In the genomic region with DNA sequence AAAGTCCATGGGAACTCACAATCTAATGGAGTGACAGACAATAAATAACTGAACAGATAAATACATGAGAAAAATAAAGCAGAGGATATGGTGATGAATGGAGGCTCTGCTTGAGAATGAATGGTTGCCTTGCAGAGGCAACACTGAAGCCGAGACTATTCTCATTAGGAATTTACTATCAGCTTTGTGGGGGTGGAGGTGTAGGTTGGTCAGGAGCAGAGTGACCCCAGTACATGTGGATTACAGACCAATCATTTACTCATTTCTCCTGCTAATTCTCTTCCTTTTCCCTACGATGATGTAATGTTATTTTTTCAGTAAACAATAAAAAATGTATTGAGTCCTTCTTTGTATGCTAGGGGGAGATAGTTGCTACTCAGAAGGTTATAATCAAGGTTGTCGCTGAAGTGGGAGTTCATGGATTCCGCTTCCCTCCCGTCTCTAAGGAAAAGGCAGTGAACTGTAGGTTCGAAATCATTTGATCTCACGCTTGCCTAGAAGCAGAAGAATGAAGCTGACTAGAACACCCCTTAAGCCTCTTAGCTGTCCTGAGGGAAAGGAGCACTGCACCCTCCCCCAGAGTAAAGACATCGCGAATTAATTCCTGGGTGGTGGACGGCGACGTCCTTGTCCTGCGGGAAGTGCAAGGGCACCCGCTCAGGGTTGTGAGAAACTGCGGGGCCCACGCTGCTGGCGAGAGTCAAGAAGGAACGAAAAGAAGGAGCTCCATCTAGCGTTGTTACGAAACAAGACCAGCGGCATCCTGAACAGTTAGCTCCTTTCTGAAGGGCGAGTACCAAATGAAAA, we compare ENCODE assay signal across 9 cellular contexts.
A peak's percentile ranks its signal among the peaks of the same experiment; 100 is the strongest.
DNase-seq lines count a peak whose midpoint lies in the region; ATAC-seq lines count a peak whose summit lies in the region.
"Had no signal": no experiment of that assay in that cellular context is flagged by ENCODE, and none has a peak within 500 bp of the region (broad histone marks: within the 10 kb centered on the region; RNA-seq: fewer than 3 reads in every experiment).

No MANE protein-coding gene starts in this region.

- H3K4me1 Mint-ChIP-seq in activated CD8-positive, alpha-beta memory T cell treated with anti-CD3 and anti-CD28 coated beads, Interleukin-2, amount 10 ng/mL, durations not matched to agents 7 days and 5 days: no peaks in the 10 kb centered on the region

- no peaks in the 10 kb centered on the region for H3K27me3 ChIP-seq in BLaER1 treated with 17β-estradiol and CSF1 and Interleukin-3, amounts not matched to agents 10 nM and 100 nM

- no peaks in the 10 kb centered on the region for H3K9me3 Mint-ChIP-seq in activated CD8-positive, alpha-beta memory T cell treated with anti-CD3 and anti-CD28 coated beads, Interleukin-2, amount 10 ng/mL, durations not matched to agents 7 days and 5 days (ENCODE audit: low read depth)
- H3K9me3 Mint-ChIP-seq: T-helper 1 cell treated with Interleukin-12 subunit alpha and Interleukin-12 subunit beta and Interleukin-4 antibody, amounts not matched to agents 30 μg/mL and 1 μg/mL, for 36 hours had no signal

- H4K20me1 ChIP-seq in BLaER1 treated with 17β-estradiol and CSF1 and Interleukin-3, amounts not matched to agents 10 nM and 100 nM: no peaks in the 10 kb centered on the region

- no peaks in the 10 kb centered on the region for H3K36me3 ChIP-seq in BLaER1 treated with 17β-estradiol and CSF1 and Interleukin-3, amounts not matched to agents 10 nM and 100 nM
- no peaks in the 10 kb centered on the region for H3K36me3 ChIP-seq in mesodermal cell (ENCODE audit: control insufficient read depth, insufficient read depth, low read length)

- H3K9ac ChIP-seq in BLaER1 treated with 17β-estradiol and CSF1 and Interleukin-3, amounts not matched to agents 10 nM and 100 nM: peak overlapping the region in 8 of 11 experiments; percentile 44 to 62 (median 50); a peak in 13 of 22 replicates

- H3K27ac Mint-ChIP-seq in activated CD8-positive, alpha-beta memory T cell treated with anti-CD3 and anti-CD28 coated beads, Interleukin-2, amount 10 ng/mL, durations not matched to agents 7 days and 5 days: no peak overlapping the region
- H3K27ac Mint-ChIP-seq: T-helper 1 cell treated with Interleukin-12 subunit alpha and Interleukin-12 subunit beta and Interleukin-4 antibody, amounts not matched to agents 30 μg/mL and 1 μg/mL, for 36 hours had no signal

- peaks cover 0 to 6% (median 0%) of the 10 kb centered on the region in 10 experiments; a peak in 1 of 20 replicates for H3K4me1 ChIP-seq in BLaER1 treated with 17β-estradiol and CSF1 and Interleukin-3, amounts not matched to agents 10 nM and 100 nM
- H3K4me1 ChIP-seq in mesodermal cell (ENCODE audit: control insufficient read depth, insufficient read depth, low read length, poor library complexity, severe bottlenecking): peaks cover 6% of the 10 kb centered on the region

- peak overlapping the region; percentile 68 to 86 (median 79) for H3K4me2 ChIP-seq in BLaER1 treated with 17β-estradiol and CSF1 and Interleukin-3, amounts not matched to agents 10 nM and 100 nM

- ATAC-seq in HG03565 (IDR thresholded peaks at IDR 0.05; ENCODE audit: unreplicated experiment): peak; percentile 85
- peak; percentile 89 for ATAC-seq in activated CD8-positive, alpha-beta memory T cell treated with anti-CD3 and anti-CD28 coated beads, Interleukin-2, amount 10 ng/mL, durations not matched to agents 7 days and 5 days

- WGBS in mesodermal cell (ENCODE audit: insufficient coverage in 2 of 2), 2 experiments: 6 to 7% methylated on average over 18 of the region's 22 CpGs

- H3K36me3 Mint-ChIP-seq in activated CD8-positive, alpha-beta memory T cell treated with anti-CD3 and anti-CD28 coated beads, Interleukin-2, amount 10 ng/mL, durations not matched to agents 7 days and 5 days: no peaks in the 10 kb centered on the region

- H3K4me3 ChIP-seq in BLaER1 treated with 17β-estradiol and CSF1 and Interleukin-3, amounts not matched to agents 10 nM and 100 nM: peak overlapping the region in 9 of 10 experiments; percentile 27 to 52 (median 42); a peak in 13 of 20 replicates
- peak overlapping the region; percentile 6 for H3K4me3 ChIP-seq in mesodermal cell (ENCODE audit: extremely low read depth, insufficient read depth, low read length, poor library complexity, severe bottlenecking)

- peaks cover 0 to 16% (median 7%) of the 10 kb centered on the region in 11 experiments; a peak in 11 of 22 replicates for H3K9me3 ChIP-seq in BLaER1 treated with 17β-estradiol and CSF1 and Interleukin-3, amounts not matched to agents 10 nM and 100 nM (replicated peaks in 1 of 11)
- peaks cover 13% of the 10 kb centered on the region for H3K9me3 ChIP-seq in mesodermal cell (ENCODE audit: control insufficient read depth, low read length)

- DNase-seq in GM19240 (ENCODE audit: insufficient read length, low spot score) (peak; percentile 24), NCI-H69 (lab: John Stamatoyannopoulos, UW) (peak; percentile 91), epithelial cell of prostate (ENCODE audit: low read depth, low spot score) (no peak)
- peak; percentile 59 for DNase-seq in activated CD8-positive, alpha-beta memory T cell treated with anti-CD3 and anti-CD28 coated beads, Interleukin-2, amount 10 ng/mL, durations not matched to agents 7 days and 5 days
- peak; percentile 14 to 20 for DNase-seq in stimulated activated CD8-positive, alpha-beta memory T cell treated with anti-CD3 and anti-CD28 coated beads, Interleukin-2, amount 100 ng/mL, for 48 hours (ENCODE audit: low read depth in 2 of 2)

- CTCF ChIA-PET in activated CD8-positive, alpha-beta memory T cell treated with anti-CD3 and anti-CD28 coated beads, Interleukin-2, amount 10 ng/mL, durations not matched to agents 7 days and 5 days (lab: Charles Lee): interaction anchor here (0.6 to 2.8 kb wide), 18 partner anchors 10 to 304 kb away, joined by 3 to 40 read pairs (median 4); a partner anchor contains a TSS

- no peak overlapping the region for H3K27ac ChIP-seq in BLaER1 treated with 17β-estradiol and CSF1 and Interleukin-3, amounts not matched to agents 10 nM and 100 nM
- H3K27ac ChIP-seq in epithelial cell of prostate (peak overlapping the region; percentile 15), mesodermal cell (ENCODE audit: low read depth, low read length, severe bottlenecking) (peak overlapping the region; percentile 60)

- H3K4me3 Mint-ChIP-seq in activated CD8-positive, alpha-beta memory T cell treated with anti-CD3 and anti-CD28 coated beads, Interleukin-2, amount 10 ng/mL, durations not matched to agents 7 days and 5 days: no peak overlapping the region
- H3K4me3 Mint-ChIP-seq: T-helper 1 cell treated with Interleukin-12 subunit alpha and Interleukin-12 subunit beta and Interleukin-4 antibody, amounts not matched to agents 30 μg/mL and 1 μg/mL, for 36 hours had no signal

- peaks cover 29% of the 10 kb centered on the region for H3K27me3 Mint-ChIP-seq in activated CD8-positive, alpha-beta memory T cell treated with anti-CD3 and anti-CD28 coated beads, Interleukin-2, amount 10 ng/mL, durations not matched to agents 7 days and 5 days

Comparison
In these comparisons a context has a peak if more than half of its experiments do, and no peak if none do; other contexts are left out.
1. H3K27ac ChIP-seq: peak in epithelial cell of prostate (single experiment) and mesodermal cell (single experiment); none in BLaER1 treated with 17β-estradiol and CSF1 and Interleukin-3, amounts not matched to agents 10 nM and 100 nM (0 of 11).